Comparison of ENCODE assay signal across 15 cellular contexts in genomic region chr11:19633276-19633675, GRCh38.
DNase-seq lines count a peak whose midpoint lies in the region; ATAC-seq, FAIRE-seq and TF ChIP-seq lines count a peak whose summit lies in the region.
"Had no signal": no experiment of that assay in that cellular context is flagged by ENCODE, and none has a peak within 500 bp of the region (broad histone marks: within the 10 kb centered on the region; RNA-seq: fewer than 3 reads in every experiment).

No MANE protein-coding gene starts in this region.

- no peaks in the 10 kb centered on the region for H3K36me3 ChIP-seq in pancreas

- intact Hi-C loops in Right ventricle myocardium inferior (cut with DNase I) (no loop called here), cardiac septum (cut with DNase I) (no loop called here), head of caudate nucleus (cut with DNase I) (no loop called here), pancreas (cut with DNase I) (no loop called here)

- WGBS in pancreas, 2 donors = 85 to 93% methylated on average over 7 of the region's 7 CpGs

- peak; percentile 83 for ATAC-seq in Right ventricle myocardium inferior
- ATAC-seq in pancreas = peak in 3 of 4 donors; percentile 53 to 90 (median 87)
- ATAC-seq in GM19324 (IDR thresholded peaks at IDR 0.05; ENCODE audit: low FRiP score, unreplicated experiment) = no peak
- ATAC-seq: mucosa of descending colon had no signal

- H3K27me3 ChIP-seq in pancreas = no peaks in the 10 kb centered on the region

- no peaks in the 10 kb centered on the region for H3K4me1 ChIP-seq in pancreas

- no peaks in the 10 kb centered on the region for H3K9me3 ChIP-seq in pancreas

- TF ChIP-seq CTCF in pancreas (IDR thresholded peaks at IDR 0.05) = no peak

- H3K27ac ChIP-seq in pancreas = no peak overlapping the region

- no peak for FAIRE-seq in pancreas (lab: Jason Lieb, UNC)
- FAIRE-seq: A204.1, GM12892 had no signal

- peak; percentile 77 for DNase-seq in Right ventricle myocardium inferior (ENCODE audit: missing footprints)
- no peak for DNase-seq in cardiac septum (ENCODE audit: low spot score)
- peak in 22 of 42 donors; percentile 20 to 76 (median 44) for DNase-seq in head of caudate nucleus
- peak in 5 of 6 donors; percentile 11 to 67 (median 18) for DNase-seq in pancreas
- DNase-seq in HUDEP-2 (lab: John Stamatoyannopoulos, UW; ENCODE audit: unreplicated experiment in 76 of 76) = no peak
- no peak for DNase-seq in SIG-M5 treated with dmso at 0.1 percent for 504 hours (lab: John Stamatoyannopoulos, UW; ENCODE audit: unreplicated experiment)
- DNase-seq in NOMO-1 (lab: John Stamatoyannopoulos, UW; ENCODE audit: unreplicated experiment in 2 of 2) = no peak
- DNase-seq: activated CD4-positive, alpha-beta T cell treated with anti-CD3 and anti-CD28 coated beads, Interleukin-2, amount 10 ng/mL, durations not matched to agents 7 days and 5 days; activated gamma-delta T cell treated with Interleukin-2 at 50 U/mL for 16 hours; DMS153; mucosa of descending colon; NCI-H774 had no signal

- H3K4me3 ChIP-seq in pancreas = no peak overlapping the region
- H3K4me3 ChIP-seq: mucosa of descending colon had no signal

Comparison
In these comparisons a context has a peak if more than half of its experiments do, and no peak if none do; other contexts are left out.
1. DNase-seq: peak in Right ventricle myocardium inferior (single experiment), head of caudate nucleus (22 of 42) and pancreas (5 of 6); none in cardiac septum (single experiment), HUDEP-2 (0 of 76), SIG-M5 treated with dmso at 0.1 percent for 504 hours (single experiment) and NOMO-1 (0 of 2).